Comparison of ENCODE assay signal across 9 cellular contexts in genomic region chrX:54841209-54841836, GRCh38. TPM values are rescaled to one million over a fixed set of nuclear protein-coding genes. Genes with fewer than 3 reads are reported as not detected.
DNase-seq lines count a peak whose midpoint lies in the region; ATAC-seq, FAIRE-seq and TF ChIP-seq lines count a peak whose summit lies in the region.
"Not testable (repeated sequence)": the region's sequence is repeated elsewhere in the genome, so short reads cannot be mapped to it uniquely, and the experiment has no call there.
"Had no signal": no experiment of that assay in that cellular context is flagged by ENCODE, and none has a peak within 500 bp of the region (broad histone marks: within the 10 kb centered on the region; RNA-seq: fewer than 3 reads in every experiment).

No MANE protein-coding gene starts in this region.

- H3K9me3 Mint-ChIP-seq in chondrocyte (ENCODE audit: low read depth) (peaks cover 25% of the 10 kb centered on the region), mesothelial cell of epicardium (peaks cover 54% of the 10 kb centered on the region), progenitor cell of endocrine pancreas (ENCODE audit: low read depth) (peaks cover 27% of the 10 kb centered on the region)

- not testable (repeated sequence) for TF ChIP-seq EP300 in A549 (IDR thresholded peaks at IDR 0.05)

- not testable (repeated sequence) for H3K36me3 ChIP-seq in heart right ventricle

- H3K27ac ChIP-seq in A549, heart right ventricle: not testable (repeated sequence)

- not testable (repeated sequence) for DNase-seq in A549 (ENCODE audit: low read depth in 1 of 2, low spot score in 1 of 2); HTR-8/SVneo (ENCODE audit: insufficient read length, low spot score); chondrocyte (ENCODE audit: low spot score); heart right ventricle; mesothelial cell of epicardium (ENCODE audit: low spot score in 2 of 2, unreplicated experiment in 2 of 2); progenitor cell of endocrine pancreas (ENCODE audit: low spot score, unreplicated experiment)
- DNase-seq in NCI-H2171 treated with DMSO at 0.1 percent for 48 hours (lab: John Stamatoyannopoulos, UW) (peak; percentile 17), SK-N-DZ (ENCODE audit: low spot score) (peak; percentile 74)

- not testable (repeated sequence) for H3K4me1 ChIP-seq in A549, heart right ventricle

- H3K27ac Mint-ChIP-seq in chondrocyte (ENCODE audit: unreplicated experiment) (peak overlapping the region; percentile 77), mesothelial cell of epicardium (peak overlapping the region; percentile 99), progenitor cell of endocrine pancreas (peak overlapping the region; percentile 97)

- CTCF ChIA-PET in A549 (lab: Yijun Ruan, JAX) = not testable (repeated sequence)

- TF ChIP-seq CTCF in A549 (IDR thresholded peaks at IDR 0.05); chondrocyte (IDR thresholded peaks at IDR 0.05); heart right ventricle (IDR thresholded peaks at IDR 0.05); mesothelial cell of epicardium (IDR thresholded peaks at IDR 0.05; ENCODE audit: unreplicated experiment); progenitor cell of endocrine pancreas (IDR thresholded peaks at IDR 0.05; ENCODE audit: unreplicated experiment): not testable (repeated sequence)

- not testable (repeated sequence) for H3K4me3 ChIP-seq in A549, heart right ventricle

- H3K4me1 Mint-ChIP-seq in chondrocyte (ENCODE audit: low read depth) = peaks cover 27% of the 10 kb centered on the region
- peaks cover 28% of the 10 kb centered on the region for H3K4me1 Mint-ChIP-seq in mesothelial cell of epicardium
- not testable (repeated sequence) for H3K4me1 Mint-ChIP-seq in progenitor cell of endocrine pancreas (ENCODE audit: low read depth)

- H3K27me3 Mint-ChIP-seq in chondrocyte (ENCODE audit: low read depth); mesothelial cell of epicardium (ENCODE audit: low read depth); progenitor cell of endocrine pancreas: not testable (repeated sequence)

- POLR2A ChIA-PET in A549 (lab: Yijun Ruan, JAX) = not testable (repeated sequence)

- not testable (repeated sequence) for TF ChIP-seq POLR2A in A549 (IDR thresholded peaks at IDR 0.05; ENCODE audit: low read length)

- peaks cover 0 to 23% (median 0%) of the 10 kb centered on the region in 7 donors for H3K27me3 ChIP-seq in heart right ventricle

- not testable (repeated sequence) for TF ChIP-seq RAD21 in A549 (conservative IDR thresholded peaks at IDR 0.05 in 1 of 2, IDR thresholded peaks at IDR 0.05 in 1 of 2)

- WGBS in A549 (ENCODE audit: missing lambda C conversion rate) = 0% methylated on average over 1 of the region's 2 CpGs
- 20 to 40% methylated on average over 1 of the region's 2 CpGs for WGBS in heart right ventricle, 2 donors

- not testable (repeated sequence) for ATAC-seq in A549
- peak in 5 of 8 donors; percentile 16 to 64 (median 42) for ATAC-seq in heart right ventricle

- intact Hi-C loops in heart right ventricle (cut with DNase I) = not testable (repeated sequence)

- not testable (repeated sequence) for H3K9me3 ChIP-seq in A549, heart right ventricle

- H3K4me3 Mint-ChIP-seq in chondrocyte (ENCODE audit: unreplicated experiment); progenitor cell of endocrine pancreas (ENCODE audit: low read depth): not testable (repeated sequence)
- H3K4me3 Mint-ChIP-seq in mesothelial cell of epicardium = peak overlapping the region; percentile 43

- not testable (repeated sequence) for H3K36me3 Mint-ChIP-seq in chondrocyte (ENCODE audit: low read depth); mesothelial cell of epicardium; progenitor cell of endocrine pancreas (ENCODE audit: insufficient read depth)

- FAIRE-seq in A549 (lab: Jason Lieb, UNC) = peak; percentile 87
- FAIRE-seq in HTR-8/SVneo (lab: Jason Lieb, UNC) = peak; percentile 31

- H3K4me2 ChIP-seq in A549 = not testable (repeated sequence)

RNA-seq across cellular contexts. Expression of gene MAGED2, which starts 33.8 kb away (rescaled TPM):
- polyA plus RNA-seq in A549 (2011; rRNA removed) (79.9 and 87.6 TPM in 2 replicates), A549 (2017; fragmentation: RNase III; extraction: RNeasy Plus Mini Kit Qiagen cat#74134 plus additional on column Dnase treatment) (87.7 to 127 TPM (median 109 TPM) in 3 replicates), heart right ventricle (10 to 100 TPM; 55.1 to 87.1 TPM)
- 41.7 and 47.9 TPM in 2 replicates for polyA plus RNA-seq in A549 (2012; cell fraction: cytosol; rRNA removed)
- 76.6 and 96.7 TPM in 2 replicates for polyA plus RNA-seq in A549 (2012; cell fraction: nucleus; rRNA removed)
- polyA minus RNA-seq in A549 (2011; rRNA and poly(A)+ RNA removed) = 35.7 and 39.0 TPM in 2 replicates
- polyA plus RNA-seq in SK-N-DZ (2014; cell fraction: cytosol; rRNA removed) = 201 and 225 TPM in 2 replicates
- polyA plus RNA-seq in SK-N-DZ (2014; cell fraction: nucleus; rRNA removed) = 161 and 227 TPM in 2 replicates
- total RNA-seq in chondrocyte (467 to 469 TPM (median 467 TPM) in 3 replicates), heart right ventricle (100 to 1,000 TPM in 6 of 10 donors, 10 to 100 TPM in 4; 85.6 to 130 (median 106) TPM), mesothelial cell of epicardium (410 to 423 TPM (median 423 TPM) in 3 replicates), progenitor cell of endocrine pancreas (244 and 247 TPM in 2 replicates)

RNA-seq across cellular contexts. Expression of gene ITIH6, which starts 43.3 kb away (rescaled TPM):
- 0.04 and 0.11 TPM in 2 replicates for polyA plus RNA-seq in A549 (2011; rRNA removed)
- polyA plus RNA-seq in A549 (2012; cell fraction: cytosol; rRNA removed) = under 0.01 and 0.01 TPM in 2 replicates
- not detected in 2 replicates for polyA plus RNA-seq in A549 (2012; cell fraction: nucleus; rRNA removed)
- polyA plus RNA-seq in A549 (2017; fragmentation: RNase III; extraction: RNeasy Plus Mini Kit Qiagen cat#74134 plus additional on column Dnase treatment) = not detected in 3 replicates
- polyA minus RNA-seq in A549 (2011; rRNA and poly(A)+ RNA removed) = 0.04 and 0.10 TPM in 2 replicates
- polyA plus RNA-seq in SK-N-DZ (2014; cell fraction: cytosol; rRNA removed) = not detected in 2 replicates
- polyA plus RNA-seq in SK-N-DZ (2014; cell fraction: nucleus; rRNA removed) = not detected in 2 replicates
- 0.08 to 0.15 TPM in 2 of 3 replicates, not detected in the other for total RNA-seq in chondrocyte
- total RNA-seq in heart right ventricle = not detected
- not detected for polyA plus RNA-seq in heart right ventricle
- total RNA-seq in mesothelial cell of epicardium = 0.25 TPM in 1 of 3 replicates, not detected in the others
- total RNA-seq in progenitor cell of endocrine pancreas = not detected in 2 replicates
- total RNA-seq: HepG2 had no signal
- polyA plus RNA-seq: HepG2 had no signal
